12 cellular contexts compared by ENCODE assay signal in the genomic region with DNA sequence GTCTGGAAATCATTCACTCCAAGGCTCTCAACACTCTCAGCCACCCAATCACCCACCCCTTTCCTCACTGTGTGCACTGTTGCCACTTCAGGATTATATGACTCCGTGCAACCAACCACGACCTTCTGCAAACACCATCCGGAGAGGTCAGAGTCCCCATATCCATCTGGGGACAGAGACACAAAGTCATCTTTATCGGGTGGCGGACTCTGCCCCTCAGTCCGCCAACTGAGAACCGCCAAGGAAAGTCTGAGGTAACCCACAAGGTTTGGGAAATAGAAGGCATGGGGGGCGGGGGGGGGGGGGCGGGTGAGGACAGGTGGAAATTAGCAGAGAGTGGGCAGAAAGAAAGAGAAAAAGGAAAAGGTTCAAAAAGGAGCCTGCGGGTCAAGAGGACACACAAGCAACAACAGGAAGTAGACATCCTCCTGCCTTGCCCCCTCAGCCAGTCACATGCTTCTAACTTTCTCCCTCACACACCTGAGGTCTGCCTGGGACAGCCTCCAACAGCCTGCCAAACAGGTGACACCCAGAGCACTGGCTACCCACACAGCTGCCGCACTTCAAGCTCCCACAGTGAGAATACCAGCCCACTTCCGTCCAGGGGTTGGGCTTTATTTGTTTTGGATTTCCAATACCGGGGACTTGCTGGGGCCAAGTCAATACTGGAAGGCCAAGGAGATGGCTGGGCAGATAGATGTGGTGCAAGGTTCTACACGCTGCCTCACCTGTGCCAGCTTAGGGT. TPM values are rescaled to one million over a fixed set of nuclear protein-coding genes. Genes with fewer than 3 reads are reported as not detected.
DNase-seq lines count a peak whose midpoint lies in the region; ATAC-seq, FAIRE-seq and TF ChIP-seq lines count a peak whose summit lies in the region.
"Had no signal": no experiment of that assay in that cellular context is flagged by ENCODE, and none has a peak within 500 bp of the region (broad histone marks: within the 10 kb centered on the region; RNA-seq: fewer than 3 reads in every experiment).

No MANE protein-coding gene starts in this region.

- H3K4ac ChIP-seq in H1 (replicated peaks; ENCODE audit: insufficient read length, low read depth, low read length) (no peak overlapping the region), trophoblast cell (ENCODE audit: low read depth, low read length) (no peak overlapping the region)

- H3K9ac ChIP-seq in H1 (replicated peaks in 1 of 4; ENCODE audit: extremely low read depth in 1 of 4, low read depth in 3 of 4, low read length in 3 of 4): no peak overlapping the region; a peak in 1 of 7 replicates
- H3K9ac ChIP-seq in trophoblast cell (ENCODE audit: low read length): no peak overlapping the region

- TF ChIP-seq RAD21 in H1 (IDR thresholded peaks at IDR 0.05 in 1 of 2, conservative IDR thresholded peaks at IDR 0.05 in 1 of 2; ENCODE audit: low read depth in 2 of 2, low read length in 2 of 2): no peak

- no peak overlapping the region for H4K5ac ChIP-seq in H1 (ENCODE audit: insufficient read length, low read depth, low read length)

- H2AFZ ChIP-seq in H1 (ENCODE audit: low read length): no peak overlapping the region
- H2AFZ ChIP-seq in trophoblast cell (ENCODE audit: insufficient read depth, low read length, poor library complexity): no peak overlapping the region

- no peak for TF ChIP-seq CTCF in H1 (IDR thresholded peaks at IDR 0.05; ENCODE audit: control extremely low read depth in 1 of 3, insufficient read depth in 1 of 3, low read depth in 1 of 3, low read length in 3 of 3)

- CTCF ChIA-PET in H1 (lab: Charles Lee; ENCODE audit: partially characterized antibody): interaction anchor here (1.7 kb wide), 1 partner anchor 12 kb away, joined by 7 read pairs; no protein-coding TSS in a partner anchor

- TF ChIP-seq EP300 in H1 (IDR thresholded peaks at IDR 0.05; ENCODE audit: borderline replicate concordance in 1 of 2, low read depth in 2 of 2, low read length in 2 of 2): no peak

- peaks cover 15 to 35% of the 10 kb centered on the region in 2 experiments for H4K20me1 ChIP-seq in H1 (replicated peaks in 1 of 2; ENCODE audit: control insufficient read depth in 1 of 2, insufficient read depth in 2 of 2, low read length in 2 of 2)

- FAIRE-seq in H1 (lab: Jason Lieb, UNC): no peak

- no peaks in the 10 kb centered on the region for H3K27me3 ChIP-seq in H1 (replicated peaks in 1 of 4; ENCODE audit: control insufficient read depth in 3 of 4, extremely low read depth in 1 of 4, insufficient read depth in 3 of 4, low read length in 3 of 4)
- H3K27me3 ChIP-seq in trophoblast cell (ENCODE audit: insufficient read depth, low read length): no peaks in the 10 kb centered on the region
- H3K27me3 ChIP-seq: suprapubic skin had no signal

- H3K79me2 ChIP-seq in H1 (ENCODE audit: control insufficient read depth in 1 of 2, insufficient read depth in 2 of 2, low read length in 2 of 2) (peaks cover 6 to 94% of the 10 kb centered on the region in 2 experiments), trophoblast cell (ENCODE audit: control insufficient read depth, insufficient read depth, low read length, poor library complexity) (peaks cover 3% of the 10 kb centered on the region)

- H2BK120ac ChIP-seq in H1 (replicated peaks; ENCODE audit: low read depth, low read length) (no peak overlapping the region), trophoblast cell (ENCODE audit: insufficient read depth, low read length, poor library complexity) (no peak overlapping the region)

- no peak overlapping the region for H3K14ac ChIP-seq in H1 (ENCODE audit: insufficient read length)
- no peak overlapping the region for H3K14ac ChIP-seq in trophoblast cell (ENCODE audit: low read length)

- H4K91ac ChIP-seq in H1 (replicated peaks; ENCODE audit: insufficient read length, low read length): peak overlapping the region; percentile 51
- no peak overlapping the region for H4K91ac ChIP-seq in trophoblast cell (ENCODE audit: low read depth, low read length)

- H3K4me2 ChIP-seq in H1 (ENCODE audit: insufficient read depth in 1 of 2, low read depth in 2 of 2, low read length in 2 of 2): no peak overlapping the region
- H3K4me2 ChIP-seq in trophoblast cell (ENCODE audit: low read length): no peak overlapping the region

- H2BK5ac ChIP-seq in H1 (ENCODE audit: low read depth, low read length): peak overlapping the region; percentile 49; the same call in 1 of the 2 replicates
- no peak overlapping the region for H2BK5ac ChIP-seq in trophoblast cell (ENCODE audit: low read depth, low read length, poor library complexity)

- H4K8ac ChIP-seq in H1 (ENCODE audit: extremely low read depth, insufficient read depth, low read length) (no peak overlapping the region), trophoblast cell (ENCODE audit: low read depth, low read length) (no peak overlapping the region)

- H3K36me3 ChIP-seq in H1 (ENCODE audit: control insufficient read depth in 2 of 4, insufficient read depth in 4 of 4, low read length in 3 of 4): no peaks in the 10 kb centered on the region; a peak in 1 of 8 replicates
- H3K36me3 ChIP-seq in trophoblast cell (ENCODE audit: control insufficient read depth in 1 of 2, insufficient read depth in 2 of 2, low read length in 2 of 2): peaks cover 12 to 20% of the 10 kb centered on the region in 2 experiments

- H3K27ac ChIP-seq in H1 (ENCODE audit: low read depth, low read length) (no peak overlapping the region), trophoblast cell (ENCODE audit: low read depth, low read length) (no peak overlapping the region)
- H3K27ac ChIP-seq: suprapubic skin had no signal

- H3K9me3 ChIP-seq in H1 (ENCODE audit: insufficient read depth in 2 of 2, low read depth in 1 of 2, low read length in 1 of 2): no peaks in the 10 kb centered on the region
- peaks cover 1% of the 10 kb centered on the region for H3K9me3 ChIP-seq in trophoblast cell (ENCODE audit: insufficient read depth, low read depth, low read length)
- H3K9me3 ChIP-seq: suprapubic skin had no signal

- no peak for ATAC-seq in GM21825 (IDR thresholded peaks at IDR 0.05; ENCODE audit: unreplicated experiment)

- H3K79me1 ChIP-seq in H1 (ENCODE audit: low read depth, low read length): peaks cover 28% of the 10 kb centered on the region
- H3K79me1 ChIP-seq in trophoblast cell (ENCODE audit: low read length): no peaks in the 10 kb centered on the region

- no peak overlapping the region for H4K12ac ChIP-seq in trophoblast cell (ENCODE audit: low read depth, low read length)

- no peak overlapping the region for H2BK15ac ChIP-seq in H1 (ENCODE audit: low read length)

- H3K4me1 ChIP-seq in H1 (replicated peaks in 1 of 4; ENCODE audit: control insufficient read depth in 3 of 4, insufficient read depth in 4 of 4, low read length in 3 of 4) (peaks cover 11 to 36% (median 26%) of the 10 kb centered on the region in 4 experiments; a peak in 6 of 7 replicates), trophoblast cell (ENCODE audit: control insufficient read depth in 1 of 2, insufficient read depth in 2 of 2, low read length in 2 of 2) (peaks cover 2 to 7% of the 10 kb centered on the region in 2 experiments)

- DNase-seq in NCI-H748 (lab: John Stamatoyannopoulos, UW; ENCODE audit: unreplicated experiment) (peak; percentile 52), NCI-H748 treated with DMSO at 0.1 percent for 48 hours (lab: John Stamatoyannopoulos, UW) (no peak), NCI-H2107 treated with DMSO at 0.1 percent for 48 hours (lab: John Stamatoyannopoulos, UW; ENCODE audit: unreplicated experiment) (peak; percentile 51), H1 (ENCODE audit: low read depth in 1 of 2, low spot score in 2 of 2) (no peak), trophoblast cell (no peak), NCI-H526 treated with DMSO at 0.1 percent for 48 hours (lab: John Stamatoyannopoulos, UW) (no peak), DMS 273 treated with DMSO at 0.1 percent for 48 hours (lab: John Stamatoyannopoulos, UW) (no peak)
- DNase-seq: amygdala, head of caudate nucleus, T-helper 1 cell had no signal

- POLR2A ChIA-PET in H1 (lab: Charles Lee; ENCODE audit: partially characterized antibody): interaction anchor here (1.2 to 1.7 kb wide), 2 partner anchors 17 kb away, joined by 3 to 4 read pairs; no protein-coding TSS in a partner anchor

- H3K4me3 ChIP-seq in H1 (ENCODE audit: extremely low read depth in 1 of 4, insufficient read depth in 2 of 4, low read depth in 3 of 4, low read length in 4 of 4) (no peak overlapping the region), trophoblast cell (ENCODE audit: low read depth, low read length) (no peak overlapping the region)
- H3K4me3 ChIP-seq: suprapubic skin had no signal

- H2AK5ac ChIP-seq in H1 (ENCODE audit: low read depth, low read length) (peak overlapping the region; percentile 40; the same call in 1 of the 2 replicates), trophoblast cell (ENCODE audit: low read length) (no peak overlapping the region)

- H3K23ac ChIP-seq in H1 (ENCODE audit: insufficient read length) (no peak overlapping the region), trophoblast cell (ENCODE audit: low read length) (no peak overlapping the region)

- TF ChIP-seq POLR2A in H1 (IDR thresholded peaks at IDR 0.05; ENCODE audit: control extremely low read depth in 1 of 2, low read depth in 2 of 2, low read length in 2 of 2): no peak

- no peak overlapping the region for H2BK20ac ChIP-seq in H1 (ENCODE audit: low read length)

- H3K23me2 ChIP-seq in H1 (ENCODE audit: low read depth, low read length): no peaks in the 10 kb centered on the region

- no peak overlapping the region for H3K18ac ChIP-seq in H1 (ENCODE audit: extremely low read depth, low read length)
- H3K18ac ChIP-seq in trophoblast cell (ENCODE audit: low read length): peak overlapping the region; percentile 34

- no peak overlapping the region for H3K56ac ChIP-seq in H1 (replicated peaks; ENCODE audit: insufficient read length, low read depth, low read length)

- no peak overlapping the region for H2BK12ac ChIP-seq in H1 (ENCODE audit: low read depth, low read length)
- H2BK12ac ChIP-seq in trophoblast cell (ENCODE audit: low read length): no peak overlapping the region

- WGBS in H1 (ENCODE audit: extremely low coverage in 1 of 2, insufficient coverage in 1 of 2, insufficient read length in 1 of 2, insufficient replicate concordance in 2 of 2, low coverage in 1 of 2, low lambda C conversion rate in 2 of 2, missing lambda C conversion rate in 1 of 2), 2 experiments: 83% methylated on average over 12 of the region's 14 CpGs; no CpG with 5 or more reads in 1 of the 2 experiments
- no CpG with 5 or more reads among the region's 14 CpGs for WGBS in trophoblast cell (ENCODE audit: extremely low coverage, insufficient coverage, insufficient read length)

RNA-seq across cellular contexts. Expression of a gene that starts 58.1 kb away (rescaled TPM):
- total RNA-seq in H1 (2021; fragmentation: NEBNext Ultra II Directional; extraction: Animal tissue kit (Norgen Biotek cat#: 25700)): 133 and 134 TPM in 2 replicates
- 99.7 and 126 TPM in 2 replicates for polyA plus RNA-seq in H1 (2011; rRNA removed)
- 76.0 TPM for polyA plus RNA-seq in H1 (2011; cell fraction: cytosol; rRNA removed)
- 114 TPM for polyA plus RNA-seq in H1 (2011; cell fraction: nucleus; rRNA removed)
- 108 to 113 TPM (median 112 TPM) in 4 replicates for polyA plus RNA-seq in H1 (2012, experiment 1 of 2)
- polyA plus RNA-seq in H1 (2012, experiment 2 of 2): 86.8 TPM
- polyA plus RNA-seq in H1 (2013, experiment 1 of 2): 131 TPM
- 128 TPM for polyA plus RNA-seq in H1 (2013, experiment 2 of 2)
- 35.3 and 44.7 TPM in 2 replicates for polyA minus RNA-seq in H1 (2011; rRNA and poly(A)+ RNA removed)
- 39.1 TPM for polyA minus RNA-seq in H1 (2011; cell fraction: cytosol; rRNA and poly(A)+ RNA removed)
- 26.8 TPM for polyA minus RNA-seq in H1 (2011; cell fraction: nucleus; rRNA and poly(A)+ RNA removed)
- polyA plus RNA-seq in trophoblast cell (2013): 137 and 143 TPM in 2 replicates

Comparison
In these comparisons a context has a peak if more than half of its experiments do, and no peak if none do; other contexts are left out.
1. DNase-seq: peak in NCI-H748 (single experiment) and NCI-H2107 treated with DMSO at 0.1 percent for 48 hours (single experiment); none in NCI-H748 treated with DMSO at 0.1 percent for 48 hours (single experiment), H1 (0 of 2), trophoblast cell (0 of 2), NCI-H526 treated with DMSO at 0.1 percent for 48 hours (single experiment) and DMS 273 treated with DMSO at 0.1 percent for 48 hours (single experiment).